In genomic region chr1:208349679-208350330, GRCh38 we compare ENCODE assay signal across 1 cellular context.
TF ChIP-seq lines count a peak whose summit lies in the region.

No MANE protein-coding gene starts in this region.

TF ChIP-seq in WTC11, 78 proteins besides CTCF, POLR2A, EP300 and RAD21 (continued from another document):
- TF ChIP-seq MLX (CRISPR knock-in tag; IDR thresholded peaks at IDR 0.05) (no peak), ZNF317 (CRISPR knock-in tag; IDR thresholded peaks at IDR 0.05; ENCODE audit: borderline replicate concordance, low read depth) (no peak), GRHL2 (CRISPR knock-in tag; IDR thresholded peaks at IDR 0.05; ENCODE audit: insufficient replicate concordance, severe bottlenecking) (no peak), ZNF121 (CRISPR knock-in tag; IDR thresholded peaks at IDR 0.05) (no peak), ESRRA (CRISPR knock-in tag; IDR thresholded peaks at IDR 0.05; ENCODE audit: borderline replicate concordance) (no peak), TEAD1 (CRISPR knock-in tag; IDR thresholded peaks at IDR 0.05) (no peak), ATF3 (CRISPR knock-in tag; conservative IDR thresholded peaks at IDR 0.05) (no peak), NR3C1 (CRISPR knock-in tag; conservative IDR thresholded peaks at IDR 0.05; ENCODE audit: low read depth) (no peak), ZMAT4 (CRISPR knock-in tag; IDR thresholded peaks at IDR 0.05) (no peak), ZNF423 (CRISPR knock-in tag; IDR thresholded peaks at IDR 0.05) (no peak)
